8 cellular contexts compared by ENCODE assay signal in the genomic region with DNA sequence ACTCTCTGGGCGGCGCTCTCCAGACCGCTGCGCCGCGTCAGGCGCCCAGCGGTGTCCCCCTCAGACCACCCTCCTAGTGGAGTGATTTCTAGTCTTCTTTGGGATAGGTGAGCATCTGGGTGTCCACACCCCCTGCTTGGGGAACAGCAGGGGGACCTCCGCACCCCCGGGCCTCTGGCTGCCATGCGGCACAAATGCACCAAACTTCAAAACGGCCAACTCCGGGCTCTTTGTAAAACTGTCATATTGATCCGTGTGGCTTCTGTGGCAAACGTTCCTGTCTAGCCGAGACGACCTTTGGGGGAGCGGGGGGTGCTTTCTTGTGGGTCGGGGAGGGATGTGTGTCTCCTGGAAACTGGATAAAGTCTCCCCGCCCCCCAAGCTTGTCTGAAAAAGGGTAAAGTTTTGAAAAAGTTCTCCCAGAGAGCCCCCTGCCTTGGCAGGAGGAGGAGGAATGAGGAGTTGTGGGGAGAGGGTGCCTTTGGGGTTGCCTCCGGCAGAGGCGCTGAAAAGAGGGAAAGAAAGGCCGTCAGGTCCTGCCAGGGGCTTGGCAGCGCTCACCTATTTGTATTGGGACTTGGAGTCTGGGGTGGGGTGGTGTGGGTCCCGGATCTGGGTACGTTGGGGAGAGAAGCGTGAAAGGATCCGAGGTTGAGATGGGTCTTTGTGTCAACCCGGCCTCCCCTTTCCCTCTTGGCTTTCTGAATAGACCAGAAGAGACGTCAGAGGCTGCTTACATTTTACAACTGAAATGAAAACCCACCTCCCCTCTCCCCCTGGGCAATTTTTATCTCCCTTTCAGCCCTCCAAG. TPM values are rescaled to one million over a fixed set of nuclear protein-coding genes. Genes with fewer than 3 reads are reported as not detected.
DNase-seq lines count a peak whose midpoint lies in the region; ATAC-seq and TF ChIP-seq lines count a peak whose summit lies in the region.

No MANE protein-coding gene starts in this region.

- 0 out of 2 replicates have a peak, but pooled peaks have one; percentile 16 for TF ChIP-seq CTCF in GM12874 (IDR thresholded peaks at IDR 0.05; ENCODE audit: insufficient read depth, low read depth, low read length)
- no peak for TF ChIP-seq CTCF in epithelial cell of proximal tubule (conservative IDR thresholded peaks at IDR 0.05; ENCODE audit: low read depth, low read length)
- no peak for TF ChIP-seq CTCF in neural crest cell (conservative IDR thresholded peaks at IDR 0.05)
- TF ChIP-seq CTCF in type B pancreatic cell (conservative IDR thresholded peaks at IDR 0.05), result peak; percentile 31

- peak overlapping the region; percentile 88 for H3K4me3 ChIP-seq in epithelial cell of proximal tubule (ENCODE audit: low read depth, low read length)

- no peak overlapping the region for H3K27ac Mint-ChIP-seq in neural crest cell (ENCODE audit: unreplicated experiment)
- H3K27ac Mint-ChIP-seq in type B pancreatic cell, result no peak overlapping the region

- H3K4me1 Mint-ChIP-seq in neural crest cell (no peaks in the 10 kb centered on the region), type B pancreatic cell (ENCODE audit: unreplicated experiment) (no peaks in the 10 kb centered on the region)

- no peak for ATAC-seq in GM18511 (IDR thresholded peaks at IDR 0.05; ENCODE audit: unreplicated experiment)
- no peak for ATAC-seq in GM19397 (IDR thresholded peaks at IDR 0.05; ENCODE audit: unreplicated experiment)

- H3K4me3 Mint-ChIP-seq in neural crest cell (no peak overlapping the region), type B pancreatic cell (no peak overlapping the region)

- H3K36me3 Mint-ChIP-seq in neural crest cell (ENCODE audit: low read depth), result peaks cover 8% of the 10 kb centered on the region
- peaks cover 5% of the 10 kb centered on the region for H3K36me3 Mint-ChIP-seq in type B pancreatic cell

- H3K27me3 Mint-ChIP-seq in neural crest cell (ENCODE audit: low read depth), result no peaks in the 10 kb centered on the region
- no peaks in the 10 kb centered on the region for H3K27me3 Mint-ChIP-seq in type B pancreatic cell

- H3K9me3 Mint-ChIP-seq in neural crest cell, result no peaks in the 10 kb centered on the region
- no peaks in the 10 kb centered on the region for H3K9me3 Mint-ChIP-seq in type B pancreatic cell

- DNase-seq in NCI-H1694 (lab: John Stamatoyannopoulos, UW) (peak; percentile 56), epithelial cell of proximal tubule (ENCODE audit: low read depth) (no peak), neural crest cell (ENCODE audit: low read depth, low spot score) (peak; percentile 22), type B pancreatic cell (ENCODE audit: extremely low spot score, unreplicated experiment) (no peak)
- DNase-seq in activated CD8-positive, alpha-beta memory T cell treated with anti-CD3 and anti-CD28 coated beads for 48 hours (ENCODE audit: low read depth in 2 of 3, low spot score in 2 of 3), result peak in 2 of 3 experiments; percentile 25 to 33

RNA-seq across cellular contexts. Expression of gene CHD3, which starts 2.2 kb away (rescaled TPM):
- total RNA-seq in epithelial cell of proximal tubule (30.3 and 40.7 TPM in 2 replicates), neural crest cell (53.3 and 59.7 TPM in 2 replicates), type B pancreatic cell (ENCODE audit: low replicate concordance) (170 and 172 TPM in 2 replicates)

RNA-seq across cellular contexts. Expression of gene CYB5D1, which starts 28.6 kb away (rescaled TPM):
- 5.1 and 5.9 TPM in 2 replicates for total RNA-seq in epithelial cell of proximal tubule
- total RNA-seq in neural crest cell, result 12.7 and 13.3 TPM in 2 replicates
- total RNA-seq in type B pancreatic cell (ENCODE audit: low replicate concordance), result 16.6 and 17.9 TPM in 2 replicates

RNA-seq across cellular contexts. Expression of gene NAA38, which starts 29.1 kb away (rescaled TPM):
- total RNA-seq in epithelial cell of proximal tubule, result 108 and 146 TPM in 2 replicates
- total RNA-seq in neural crest cell, result 83.4 and 87.2 TPM in 2 replicates
- 43.6 and 64.9 TPM in 2 replicates for total RNA-seq in type B pancreatic cell (ENCODE audit: low replicate concordance)

RNA-seq across cellular contexts. Expression of gene RNF227, which starts 29.7 kb away (rescaled TPM):
- total RNA-seq in epithelial cell of proximal tubule, result 0.35 and 0.65 TPM in 2 replicates
- total RNA-seq in neural crest cell, result 3.6 and 4.0 TPM in 2 replicates
- 3.3 and 3.8 TPM in 2 replicates for total RNA-seq in type B pancreatic cell (ENCODE audit: low replicate concordance)

RNA-seq across cellular contexts. Expression of gene TMEM88, which starts 31.6 kb away (rescaled TPM):
- total RNA-seq in epithelial cell of proximal tubule, result 7.3 and 19.8 TPM in 2 replicates
- 6.7 and 8.4 TPM in 2 replicates for total RNA-seq in neural crest cell
- total RNA-seq in type B pancreatic cell (ENCODE audit: low replicate concordance), result 4.5 and 10.2 TPM in 2 replicates

Comparison
In these comparisons a context has a peak if more than half of its experiments do, and no peak if none do; other contexts are left out.
1. CTCF ChIP-seq: peak in GM12874 (single experiment) and type B pancreatic cell (single experiment); none in epithelial cell of proximal tubule (single experiment) and neural crest cell (single experiment).
2. DNase-seq: peak in NCI-H1694 (single experiment), activated CD8-positive, alpha-beta memory T cell treated with anti-CD3 and anti-CD28 coated beads for 48 hours (2 of 3) and neural crest cell (single experiment); none in epithelial cell of proximal tubule (single experiment) and type B pancreatic cell (single experiment).